9 cellular contexts compared by ENCODE assay signal in genomic region chr4:184513802-184514120, GRCh38. TPM values are rescaled to one million over a fixed set of nuclear protein-coding genes. Genes with fewer than 3 reads are reported as not detected.
DNase-seq lines count a peak whose midpoint lies in the region; ATAC-seq lines count a peak whose summit lies in the region.
"Had no signal": no experiment of that assay in that cellular context is flagged by ENCODE, and none has a peak within 500 bp of the region (broad histone marks: within the 10 kb centered on the region; RNA-seq: fewer than 3 reads in every experiment).

No MANE protein-coding gene starts in this region.

- intact Hi-C loops in activated CD4-positive, alpha-beta T cell treated with anti-CD3 and anti-CD28 coated beads, Interleukin-2, amount 10 ng/mL, durations not matched to agents 24 days and 14 days (cut with micrococcal nuclease), result loop anchor here (1.0 kb wide), 9 partner anchors 21 to 249 kb away; partner anchors contain the start of gene IRF2

- peaks cover 12% of the 10 kb centered on the region for H3K9me3 Mint-ChIP-seq in activated CD4-positive, alpha-beta T cell treated with anti-CD3 and anti-CD28 coated beads, Interleukin-2, amount 10 ng/mL, durations not matched to agents 24 days and 14 days
- H3K9me3 Mint-ChIP-seq in activated naive CD8-positive, alpha-beta T cell treated with anti-CD3 and anti-CD28 coated beads, Interleukin-2, amount 10 ng/mL, durations not matched to agents 7 days and 5 days, result peaks cover 14% of the 10 kb centered on the region
- peaks cover 14 to 16% of the 10 kb centered on the region in 2 donors for H3K9me3 Mint-ChIP-seq in stimulated activated naive CD8-positive, alpha-beta T cell treated with anti-CD3 and anti-CD28 coated beads, Interleukin-15, amount 100 ng/mL, for 72 hours

- POLR2A ChIA-PET in activated naive CD8-positive, alpha-beta T cell treated with anti-CD3 and anti-CD28 coated beads, Interleukin-2, amount 10 ng/mL, durations not matched to agents 7 days and 5 days (lab: Charles Lee), result interaction anchor here (1.0 to 4.0 kb wide), 6 partner anchors 10 to 39 kb away, joined by 3 to 23 read pairs (median 4); partner anchors contain the start of gene IRF2

- DNase-seq in activated CD4-positive, alpha-beta T cell treated with anti-CD3 and anti-CD28 coated beads, Interleukin-2, amount 10 ng/mL, durations not matched to agents 24 days and 14 days, result no peak
- no peak for DNase-seq in activated CD4-positive, alpha-beta T cell treated with anti-CD3 and anti-CD28 coated beads, Interleukin-2, amount 50 U/mL, for 48 hours
- DNase-seq in activated naive CD8-positive, alpha-beta T cell treated with anti-CD3 and anti-CD28 coated beads, Interleukin-2, amount 10 ng/mL, durations not matched to agents 7 days and 5 days, result no peak
- no peak for DNase-seq in stimulated activated naive CD8-positive, alpha-beta T cell treated with anti-CD3 and anti-CD28 coated beads, Interleukin-15, amount 100 ng/mL, for 72 hours
- DNase-seq in HT-29 (ENCODE audit: low spot score) (no peak), NCI-H2029 treated with DMSO at 0.1 percent for 48 hours (lab: John Stamatoyannopoulos, UW) (no peak), COLO829 (ENCODE audit: low spot score) (no peak)
- DNase-seq: SW 1271 had no signal

- peaks cover 40% of the 10 kb centered on the region for H3K4me1 Mint-ChIP-seq in activated CD4-positive, alpha-beta T cell treated with anti-CD3 and anti-CD28 coated beads, Interleukin-2, amount 10 ng/mL, durations not matched to agents 24 days and 14 days
- H3K4me1 Mint-ChIP-seq in activated naive CD8-positive, alpha-beta T cell treated with anti-CD3 and anti-CD28 coated beads, Interleukin-2, amount 10 ng/mL, durations not matched to agents 7 days and 5 days, result peaks cover 28% of the 10 kb centered on the region
- H3K4me1 Mint-ChIP-seq in stimulated activated naive CD8-positive, alpha-beta T cell treated with anti-CD3 and anti-CD28 coated beads, Interleukin-15, amount 100 ng/mL, for 72 hours, result peaks cover 42% of the 10 kb centered on the region

- H3K4me3 Mint-ChIP-seq in activated CD4-positive, alpha-beta T cell treated with anti-CD3 and anti-CD28 coated beads, Interleukin-2, amount 10 ng/mL, durations not matched to agents 24 days and 14 days, result peak overlapping the region; percentile 65
- peak overlapping the region; percentile 61 for H3K4me3 Mint-ChIP-seq in activated naive CD8-positive, alpha-beta T cell treated with anti-CD3 and anti-CD28 coated beads, Interleukin-2, amount 10 ng/mL, durations not matched to agents 7 days and 5 days
- H3K4me3 Mint-ChIP-seq in stimulated activated naive CD8-positive, alpha-beta T cell treated with anti-CD3 and anti-CD28 coated beads, Interleukin-15, amount 100 ng/mL, for 72 hours, result peak overlapping the region; percentile 61 to 62

- H3K27me3 Mint-ChIP-seq in activated CD4-positive, alpha-beta T cell treated with anti-CD3 and anti-CD28 coated beads, Interleukin-2, amount 10 ng/mL, durations not matched to agents 24 days and 14 days, result no peaks in the 10 kb centered on the region
- no peaks in the 10 kb centered on the region for H3K27me3 Mint-ChIP-seq in activated naive CD8-positive, alpha-beta T cell treated with anti-CD3 and anti-CD28 coated beads, Interleukin-2, amount 10 ng/mL, durations not matched to agents 7 days and 5 days
- no peaks in the 10 kb centered on the region for H3K27me3 Mint-ChIP-seq in stimulated activated naive CD8-positive, alpha-beta T cell treated with anti-CD3 and anti-CD28 coated beads, Interleukin-15, amount 100 ng/mL, for 72 hours

- H3K36me3 Mint-ChIP-seq in activated CD4-positive, alpha-beta T cell treated with anti-CD3 and anti-CD28 coated beads, Interleukin-2, amount 10 ng/mL, durations not matched to agents 24 days and 14 days (ENCODE audit: low read depth), result peaks cover 14% of the 10 kb centered on the region
- peaks cover 9% of the 10 kb centered on the region for H3K36me3 Mint-ChIP-seq in activated naive CD8-positive, alpha-beta T cell treated with anti-CD3 and anti-CD28 coated beads, Interleukin-2, amount 10 ng/mL, durations not matched to agents 7 days and 5 days

- peak overlapping the region; percentile 84 for H3K27ac Mint-ChIP-seq in activated CD4-positive, alpha-beta T cell treated with anti-CD3 and anti-CD28 coated beads, Interleukin-2, amount 10 ng/mL, durations not matched to agents 24 days and 14 days
- peak overlapping the region; percentile 67 for H3K27ac Mint-ChIP-seq in activated naive CD8-positive, alpha-beta T cell treated with anti-CD3 and anti-CD28 coated beads, Interleukin-2, amount 10 ng/mL, durations not matched to agents 7 days and 5 days
- peak overlapping the region in 1 of 2 donors; percentile 25 for H3K27ac Mint-ChIP-seq in stimulated activated naive CD8-positive, alpha-beta T cell treated with anti-CD3 and anti-CD28 coated beads, Interleukin-15, amount 100 ng/mL, for 72 hours

- peak; percentile 20 for ATAC-seq in HG02759 (IDR thresholded peaks at IDR 0.05; ENCODE audit: unreplicated experiment)
- ATAC-seq in activated naive CD8-positive, alpha-beta T cell treated with anti-CD3 and anti-CD28 coated beads, Interleukin-2, amount 10 ng/mL, durations not matched to agents 7 days and 5 days (ENCODE audit: low read depth), result peak; percentile 29
- peak; percentile 52 for ATAC-seq in stimulated activated naive CD8-positive, alpha-beta T cell treated with anti-CD3 and anti-CD28 coated beads, Interleukin-15, amount 100 ng/mL, for 72 hours

RNA-seq across cellular contexts. Expression of gene IRF2, which starts 39.4 kb away (rescaled TPM):
- total RNA-seq in activated CD4-positive, alpha-beta T cell treated with anti-CD3 and anti-CD28 coated beads, Interleukin-2, amount 10 ng/mL, durations not matched to agents 24 days and 14 days, result 48.7 and 50.0 TPM in 2 replicates
- total RNA-seq in activated naive CD8-positive, alpha-beta T cell treated with anti-CD3 and anti-CD28 coated beads, Interleukin-2, amount 10 ng/mL, durations not matched to agents 7 days and 5 days, result 10 to 100 TPM; 72.0 to 73.2 TPM
- 6.6 and 9.2 TPM in 2 replicates for total RNA-seq in HT-29 (2014; rRNA removed; shearing (Covaris generic))
